In genomic region chr17:64998436-64999190, GRCh38 we compare ENCODE assay signal across 3 cellular contexts.
TF ChIP-seq lines count a peak whose summit lies in the region.

No MANE protein-coding gene starts in this region.

TF ChIP-seq in SK-N-SH, 30 proteins besides CTCF, POLR2A, EP300 and RAD21:
- no peak for TF ChIP-seq NFIC (IDR thresholded peaks at IDR 0.05; ENCODE audit: borderline replicate concordance)
- TF ChIP-seq MEF2A (IDR thresholded peaks at IDR 0.05; ENCODE audit: borderline replicate concordance, low read depth): no peak
- no peak for TF ChIP-seq PBX3 (IDR thresholded peaks at IDR 0.05)
- TF ChIP-seq FOSL2 (IDR thresholded peaks at IDR 0.05; ENCODE audit: borderline replicate concordance, low read depth): 0 out of 2 replicates have a peak, but pooled peaks have one; percentile 16
- TF ChIP-seq IRF3 (IDR thresholded peaks at IDR 0.05; ENCODE audit: low read depth, low read length): no peak
- no peak for TF ChIP-seq SMC3 (IDR thresholded peaks at IDR 0.05; ENCODE audit: low read depth, low read length)
TF ChIP-seq in SK-N-SH: peak in this region for 1.

TF ChIP-seq in SK-N-SH treated with all-trans-retinoic acid at 6 μM for 48 hours, 23 proteins besides CTCF, POLR2A, EP300 and RAD21:
- no peak for TF ChIP-seq ZFP30 (CRISPR knock-in tag; IDR thresholded peaks at IDR 0.05)
- TF ChIP-seq ZNF8 (CRISPR knock-in tag; IDR thresholded peaks at IDR 0.05): no peak
- TF ChIP-seq ZNF70 (CRISPR knock-in tag; IDR thresholded peaks at IDR 0.05): no peak
- TF ChIP-seq ZNF565 (CRISPR knock-in tag; conservative IDR thresholded peaks at IDR 0.05; ENCODE audit: low read depth): no peak
- TF ChIP-seq CREB5 (CRISPR knock-in tag; IDR thresholded peaks at IDR 0.05; ENCODE audit: low read depth): no peak
- TF ChIP-seq ARNTL (CRISPR knock-in tag; IDR thresholded peaks at IDR 0.05; ENCODE audit: borderline replicate concordance, low read depth): no peak
- no peak for TF ChIP-seq ZC3H10 (CRISPR knock-in tag; IDR thresholded peaks at IDR 0.05)
- no peak for TF ChIP-seq POU6F1 (CRISPR knock-in tag; IDR thresholded peaks at IDR 0.05; ENCODE audit: borderline replicate concordance, low read depth)
- no peak for TF ChIP-seq PATZ1 (CRISPR knock-in tag; IDR thresholded peaks at IDR 0.05; ENCODE audit: borderline replicate concordance)
- TF ChIP-seq RARB (CRISPR knock-in tag; IDR thresholded peaks at IDR 0.05): no peak
- no peak for TF ChIP-seq TCF4 (CRISPR knock-in tag; IDR thresholded peaks at IDR 0.05; ENCODE audit: borderline replicate concordance)
- no peak for TF ChIP-seq TOX (CRISPR knock-in tag; IDR thresholded peaks at IDR 0.05; ENCODE audit: borderline replicate concordance)
- TF ChIP-seq ZFP3 (CRISPR knock-in tag; IDR thresholded peaks at IDR 0.05): no peak
- no peak for TF ChIP-seq BACH2 (CRISPR knock-in tag; IDR thresholded peaks at IDR 0.05; ENCODE audit: borderline replicate concordance)

TF ChIP-seq in GM12878, 131 proteins besides CTCF, POLR2A, EP300 and RAD21:
- TF ChIP-seq SREBF1 (IDR thresholded peaks at IDR 0.05; ENCODE audit: low read length) (no peak), MEF2B (IDR thresholded peaks at IDR 0.05; ENCODE audit: partially characterized antibody, poor library complexity, severe bottlenecking) (peak; percentile 27)
